In the genomic region with DNA sequence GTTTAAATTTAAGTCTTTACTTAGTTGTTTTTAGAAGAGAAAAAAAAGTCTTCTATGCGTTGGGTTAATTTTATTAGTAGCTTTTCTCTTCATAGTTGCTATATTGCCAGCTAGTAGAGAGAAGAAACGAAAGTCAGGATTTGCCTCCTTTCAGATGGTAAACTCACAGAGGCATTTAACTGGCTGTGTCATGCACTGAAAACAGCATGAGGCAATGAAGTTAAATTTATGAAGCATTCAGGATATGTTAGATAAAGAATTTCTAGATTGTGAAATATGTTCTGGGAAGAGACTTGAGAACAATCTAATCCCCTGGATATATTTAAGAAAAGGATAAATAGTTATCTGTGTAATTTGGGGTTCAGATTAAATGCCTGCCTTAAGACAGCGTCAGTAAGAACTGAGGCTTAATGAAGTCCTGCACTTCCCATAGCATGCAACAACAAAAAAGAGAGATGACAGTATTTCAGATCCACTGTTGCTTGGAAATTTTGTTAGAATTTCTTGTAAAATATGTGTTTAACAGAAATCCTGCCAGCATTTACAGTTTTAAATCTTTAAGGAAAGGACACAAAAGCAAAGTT, we compare ENCODE assay signal across 15 cellular contexts. TPM values are rescaled to one million over a fixed set of nuclear protein-coding genes. Genes with fewer than 3 reads are reported as not detected.
DNase-seq lines count a peak whose midpoint lies in the region; ATAC-seq and TF ChIP-seq lines count a peak whose summit lies in the region.
"Had no signal": no experiment of that assay in that cellular context is flagged by ENCODE, and none has a peak within 500 bp of the region (broad histone marks: within the 10 kb centered on the region; RNA-seq: fewer than 3 reads in every experiment).

No MANE protein-coding gene starts in this region.

- no peaks in the 10 kb centered on the region for H3K9me3 ChIP-seq in ascending aorta

- TF ChIP-seq CTCF in BJ (IDR thresholded peaks at IDR 0.05; ENCODE audit: insufficient read depth, low read depth, low read length), result no peak
- TF ChIP-seq CTCF in ascending aorta (IDR thresholded peaks at IDR 0.05), result no peak

- H3K27ac ChIP-seq in ascending aorta, result peak overlapping the region in 1 of 2 donors; percentile 53

- ATAC-seq in GM18907 (IDR thresholded peaks at IDR 0.05; ENCODE audit: unreplicated experiment), result no peak
- no peak for ATAC-seq in HG03342 (IDR thresholded peaks at IDR 0.05; ENCODE audit: unreplicated experiment)
- ATAC-seq: GM12878 had no signal

- CTCF ChIA-PET in BJ (lab: Yijun Ruan, JAX), result interaction anchor here (1.5 kb wide), 1 partner anchor 133 kb away, joined by 4 read pairs; no protein-coding TSS in a partner anchor

- H3K4me3 ChIP-seq in BJ (ENCODE audit: low read depth, low read length) (no peak overlapping the region), ascending aorta (peak overlapping the region; percentile 41 to 60)
- H3K4me3 ChIP-seq: GM12878 had no signal

- H3K36me3 ChIP-seq in BJ (ENCODE audit: control insufficient read depth, insufficient read depth, low read length), result no peaks in the 10 kb centered on the region; the same call in 1 of the 2 replicates
- H3K36me3 ChIP-seq in ascending aorta, result no peaks in the 10 kb centered on the region

- POLR2A ChIA-PET in BJ (lab: Charles Lee), result interaction anchor here (0.6 kb wide), 1 partner anchor 313 kb away, joined by 3 read pairs; no protein-coding TSS in a partner anchor

- DNase-seq in BJ (ENCODE audit: low read depth) (peak; percentile 21), ascending aorta (ENCODE audit: low spot score in 2 of 2) (no peak), hepatic stellate cell (ENCODE audit: low spot score) (peak; percentile 6), renal cortical epithelial cell (ENCODE audit: low read depth) (peak; percentile 40), CD1c-positive myeloid dendritic cell (ENCODE audit: extremely low spot score) (no peak), cerebellum (ENCODE audit: low spot score) (no peak)
- DNase-seq: activated CD8-positive, alpha-beta memory T cell treated with anti-CD3 and anti-CD28 coated beads for 24 hours; CD4-positive, alpha-beta T cell; central memory CD4-positive, alpha-beta T cell; NCI-H2081 treated with DMSO at 0.1 percent for 48 hours; stimulated activated CD4-positive, alpha-beta T cell treated with anti-CD3 and anti-CD28 coated beads, Interleukin-2, amount 100 ng/mL, for 48 hours had no signal

- peaks cover 0 to 2% of the 10 kb centered on the region in 2 donors for H3K4me1 ChIP-seq in ascending aorta

- H3K27me3 ChIP-seq in BJ (ENCODE audit: control insufficient read depth, insufficient read depth, low read length), result no peaks in the 10 kb centered on the region
- H3K27me3 ChIP-seq in ascending aorta, result no peaks in the 10 kb centered on the region

- intact Hi-C loops in ascending aorta (cut with DNase I), result loop anchor here (5.0 kb wide), 1 partner anchor 133 kb away; no protein-coding TSS in a partner anchor

RNA-seq across cellular contexts. Expression of gene ANGPTL1, which starts 1.7 kb away (rescaled TPM):
- 0.28 and 0.44 TPM in 2 replicates for polyA plus RNA-seq in BJ (2011; rRNA removed)
- 0.09 TPM in 1 of 2 replicates, not detected in the other for polyA minus RNA-seq in BJ (2011; rRNA and poly(A)+ RNA removed)
- 30.8 TPM for total RNA-seq in ascending aorta
- total RNA-seq in renal cortical epithelial cell, result 0.60 TPM in 1 of 2 replicates, not detected in the other
- total RNA-seq in cerebellum, result 0.82 TPM
- total RNA-seq: CD4-positive, alpha-beta T cell; GM12878; kidney epithelial cell had no signal
- polyA plus RNA-seq: GM12878 had no signal

Comparison
In these comparisons a context has a peak if more than half of its experiments do, and no peak if none do; other contexts are left out.
1. DNase-seq: peak in BJ (single experiment), hepatic stellate cell (single experiment) and renal cortical epithelial cell (single experiment); none in ascending aorta (0 of 2), CD1c-positive myeloid dendritic cell (single experiment) and cerebellum (single experiment).
2. RNA of gene ANGPTL1, which starts 1.7 kb away (total RNA-seq): 30.8 TPM in ascending aorta (single experiment); 0.82 TPM in cerebellum (single experiment) and 0.60 TPM in renal cortical epithelial cell; every median in the first group is over 10 times any median in the second.